In the genomic region with DNA sequence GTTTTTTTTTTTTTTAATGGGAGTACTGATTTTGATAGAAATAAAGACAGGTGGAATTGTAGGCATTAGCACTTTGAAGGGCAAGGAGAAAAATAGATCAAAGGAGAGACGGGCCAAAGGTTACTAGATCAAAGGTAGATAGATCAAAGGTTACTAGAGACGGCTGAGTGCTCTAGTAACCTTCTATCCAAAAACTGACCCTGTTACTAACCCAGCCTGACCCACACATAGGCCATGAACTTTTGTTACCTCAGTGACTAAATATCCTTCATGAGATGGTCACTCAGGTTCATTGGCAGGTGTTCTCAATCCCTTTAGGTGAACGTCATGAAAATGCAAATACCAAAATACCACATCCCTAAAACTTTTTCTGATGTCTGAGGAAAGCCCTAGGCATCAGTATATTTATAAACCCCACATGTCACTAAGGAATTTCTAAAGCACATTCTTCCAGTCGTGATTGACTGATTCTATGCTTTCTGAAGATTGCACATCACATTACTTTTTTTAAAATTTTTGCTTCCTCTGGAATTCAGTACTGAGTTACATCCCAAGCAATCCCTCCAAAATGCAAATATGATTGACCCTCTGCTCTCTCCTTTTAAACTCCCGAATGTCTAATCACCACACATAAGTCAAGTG, we compare ENCODE assay signal across 2 cellular contexts.
TF ChIP-seq lines count a peak whose summit lies in the region.

No MANE protein-coding gene starts in this region.

TF ChIP-seq in liver, 16 proteins besides CTCF, POLR2A, EP300 and RAD21 (continued from another document):
- TF ChIP-seq, protein P1, sequence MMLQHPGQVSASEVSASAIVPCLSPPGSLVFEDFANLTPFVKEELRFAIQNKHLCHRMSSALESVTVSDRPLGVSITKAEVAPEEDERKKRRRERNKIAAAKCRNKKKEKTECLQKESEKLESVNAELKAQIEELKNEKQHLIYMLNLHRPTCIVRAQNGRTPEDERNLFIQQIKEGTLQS (IDR thresholded peaks at IDR 0.05), result no peak
- TF ChIP-seq SP1 (IDR thresholded peaks at IDR 0.05) (no peak), JUND (IDR thresholded peaks at IDR 0.05) (no peak), FOXA2 (IDR thresholded peaks at IDR 0.05) (no peak), RXRA (IDR thresholded peaks at IDR 0.05) (peak; percentile 89 to 93), EGR1 (IDR thresholded peaks at IDR 0.05; ENCODE audit: low read depth in 2 of 2) (no peak), HNF4A (conservative IDR thresholded peaks at IDR 0.05) (peak; percentile 49 to 74)
- TF ChIP-seq, protein P2, sequence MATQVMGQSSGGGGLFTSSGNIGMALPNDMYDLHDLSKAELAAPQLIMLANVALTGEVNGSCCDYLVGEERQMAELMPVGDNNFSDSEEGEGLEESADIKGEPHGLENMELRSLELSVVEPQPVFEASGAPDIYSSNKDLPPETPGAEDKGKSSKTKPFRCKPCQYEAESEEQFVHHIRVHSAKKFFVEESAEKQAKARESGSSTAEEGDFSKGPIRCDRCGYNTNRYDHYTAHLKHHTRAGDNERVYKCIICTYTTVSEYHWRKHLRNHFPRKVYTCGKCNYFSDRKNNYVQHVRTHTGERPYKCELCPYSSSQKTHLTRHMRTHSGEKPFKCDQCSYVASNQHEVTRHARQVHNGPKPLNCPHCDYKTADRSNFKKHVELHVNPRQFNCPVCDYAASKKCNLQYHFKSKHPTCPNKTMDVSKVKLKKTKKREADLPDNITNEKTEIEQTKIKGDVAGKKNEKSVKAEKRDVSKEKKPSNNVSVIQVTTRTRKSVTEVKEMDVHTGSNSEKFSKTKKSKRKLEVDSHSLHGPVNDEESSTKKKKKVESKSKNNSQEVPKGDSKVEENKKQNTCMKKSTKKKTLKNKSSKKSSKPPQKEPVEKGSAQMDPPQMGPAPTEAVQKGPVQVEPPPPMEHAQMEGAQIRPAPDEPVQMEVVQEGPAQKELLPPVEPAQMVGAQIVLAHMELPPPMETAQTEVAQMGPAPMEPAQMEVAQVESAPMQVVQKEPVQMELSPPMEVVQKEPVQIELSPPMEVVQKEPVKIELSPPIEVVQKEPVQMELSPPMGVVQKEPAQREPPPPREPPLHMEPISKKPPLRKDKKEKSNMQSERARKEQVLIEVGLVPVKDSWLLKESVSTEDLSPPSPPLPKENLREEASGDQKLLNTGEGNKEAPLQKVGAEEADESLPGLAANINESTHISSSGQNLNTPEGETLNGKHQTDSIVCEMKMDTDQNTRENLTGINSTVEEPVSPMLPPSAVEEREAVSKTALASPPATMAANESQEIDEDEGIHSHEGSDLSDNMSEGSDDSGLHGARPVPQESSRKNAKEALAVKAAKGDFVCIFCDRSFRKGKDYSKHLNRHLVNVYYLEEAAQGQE (IDR thresholded peaks at IDR 0.05), result no peak
- TF ChIP-seq, protein P3, sequence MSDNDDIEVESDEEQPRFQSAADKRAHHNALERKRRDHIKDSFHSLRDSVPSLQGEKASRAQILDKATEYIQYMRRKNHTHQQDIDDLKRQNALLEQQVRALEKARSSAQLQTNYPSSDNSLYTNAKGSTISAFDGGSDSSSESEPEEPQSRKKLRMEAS (IDR thresholded peaks at IDR 0.05), result no peak

TF ChIP-seq in HepG2, 621 proteins besides CTCF, POLR2A, EP300 and RAD21 (continued from another document):
- TF ChIP-seq, protein P4, sequence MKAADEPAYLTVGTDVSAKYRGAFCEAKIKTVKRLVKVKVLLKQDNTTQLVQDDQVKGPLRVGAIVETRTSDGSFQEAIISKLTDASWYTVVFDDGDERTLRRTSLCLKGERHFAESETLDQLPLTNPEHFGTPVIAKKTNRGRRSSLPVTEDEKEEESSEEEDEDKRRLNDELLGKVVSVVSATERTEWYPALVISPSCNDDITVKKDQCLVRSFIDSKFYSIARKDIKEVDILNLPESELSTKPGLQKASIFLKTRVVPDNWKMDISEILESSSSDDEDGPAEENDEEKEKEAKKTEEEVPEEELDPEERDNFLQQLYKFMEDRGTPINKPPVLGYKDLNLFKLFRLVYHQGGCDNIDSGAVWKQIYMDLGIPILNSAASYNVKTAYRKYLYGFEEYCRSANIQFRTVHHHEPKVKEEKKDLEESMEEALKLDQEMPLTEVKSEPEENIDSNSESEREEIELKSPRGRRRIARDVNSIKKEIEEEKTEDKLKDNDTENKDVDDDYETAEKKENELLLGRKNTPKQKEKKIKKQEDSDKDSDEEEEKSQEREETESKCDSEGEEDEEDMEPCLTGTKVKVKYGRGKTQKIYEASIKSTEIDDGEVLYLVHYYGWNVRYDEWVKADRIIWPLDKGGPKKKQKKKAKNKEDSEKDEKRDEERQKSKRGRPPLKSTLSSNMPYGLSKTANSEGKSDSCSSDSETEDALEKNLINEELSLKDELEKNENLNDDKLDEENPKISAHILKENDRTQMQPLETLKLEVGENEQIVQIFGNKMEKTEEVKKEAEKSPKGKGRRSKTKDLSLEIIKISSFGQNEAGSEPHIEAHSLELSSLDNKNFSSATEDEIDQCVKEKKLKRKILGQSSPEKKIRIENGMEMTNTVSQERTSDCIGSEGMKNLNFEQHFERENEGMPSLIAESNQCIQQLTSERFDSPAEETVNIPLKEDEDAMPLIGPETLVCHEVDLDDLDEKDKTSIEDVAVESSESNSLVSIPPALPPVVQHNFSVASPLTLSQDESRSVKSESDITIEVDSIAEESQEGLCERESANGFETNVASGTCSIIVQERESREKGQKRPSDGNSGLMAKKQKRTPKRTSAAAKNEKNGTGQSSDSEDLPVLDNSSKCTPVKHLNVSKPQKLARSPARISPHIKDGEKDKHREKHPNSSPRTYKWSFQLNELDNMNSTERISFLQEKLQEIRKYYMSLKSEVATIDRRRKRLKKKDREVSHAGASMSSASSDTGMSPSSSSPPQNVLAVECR (CRISPR knock-in tag; IDR thresholded peaks at IDR 0.05; ENCODE audit: borderline replicate concordance), result no peak
- no peak for TF ChIP-seq ZNF230 (CRISPR knock-in tag; IDR thresholded peaks at IDR 0.05)
- TF ChIP-seq ZBTB7B (CRISPR knock-in tag; IDR thresholded peaks at IDR 0.05), result no peak
